In the genomic region with DNA sequence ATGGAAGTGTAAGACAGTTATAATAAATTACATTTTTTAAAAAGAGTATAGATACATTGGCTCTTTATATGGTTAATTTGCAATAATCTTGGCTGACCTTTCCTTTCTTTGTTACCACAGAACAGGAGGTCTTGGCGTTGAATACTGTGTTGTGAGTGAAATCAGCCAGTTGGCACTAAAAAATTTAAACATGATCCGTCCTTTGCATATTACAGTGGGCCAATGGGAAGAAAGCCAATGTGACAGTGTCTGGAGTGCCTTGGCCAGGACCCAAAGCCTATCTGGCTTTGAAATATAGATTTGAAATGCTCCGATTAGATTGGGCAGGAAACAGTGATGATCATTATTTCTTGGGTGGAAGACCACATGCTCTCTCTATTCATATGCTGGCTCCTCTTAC, we compare ENCODE assay signal across 17 cellular contexts.
"Had no signal": no experiment of that assay in that cellular context is flagged by ENCODE, and none has a peak within 500 bp of the region (broad histone marks: within the 10 kb centered on the region; RNA-seq: fewer than 3 reads in every experiment).

No MANE protein-coding gene starts in this region.

- H3K9me3 ChIP-seq: left ventricle myocardium inferior, upper lobe of right lung had no signal

- H3K27me3 ChIP-seq: upper lobe of right lung had no signal

- DNase-seq: activated CD4-positive, alpha-beta memory T cell treated with anti-CD3 and anti-CD28 coated beads for 36 hours; activated CD4-positive, alpha-beta T cell treated with anti-CD3 and anti-CD28 coated beads for 48 hours; activated effector memory CD4-positive, alpha-beta T cell treated with Interleukin-2 at 50 U/mL for 16 hours; activated naive CD4-positive, alpha-beta T cell treated with anti-CD3 and anti-CD28 coated beads for 36 hours; activated naive CD8-positive, alpha-beta T cell treated with anti-CD3 and anti-CD28 coated beads, Interleukin-2, amount 10 ng/mL, durations not matched to agents 7 days and 5 days; activated T-cell treated with anti-CD3 and anti-CD28 coated beads, Interleukin-2, amount 50 U/mL, for 72 hours; amniotic stem cell; effector CD8-positive, alpha-beta T cell; erythroblast; glutamatergic neuron; hippocampal formation; left ventricle myocardium inferior; naive thymus-derived CD8-positive, alpha-beta T cell; retina; stimulated activated CD4-positive, alpha-beta T cell treated with anti-CD3 and anti-CD28 coated beads, Interleukin-4, amount 100 ng/mL, for 24 hours; stimulated activated naive CD8-positive, alpha-beta T cell treated with anti-CD3 and anti-CD28 coated beads, Interleukin-15, Interleukin-2, amounts not matched to agents 100 U/mL and 50 U/mL, for 24 hours; upper lobe of right lung had no signal

- ATAC-seq: activated T-cell treated with anti-CD3 and anti-CD28 coated beads, Interleukin-2, amount 50 U/mL, for 72 hours; naive thymus-derived CD8-positive, alpha-beta T cell; stimulated activated naive CD8-positive, alpha-beta T cell treated with anti-CD3 and anti-CD28 coated beads, Interleukin-15, Interleukin-2, amounts not matched to agents 100 U/mL and 50 U/mL, for 24 hours; upper lobe of right lung had no signal

- H3K4me3 ChIP-seq: left ventricle myocardium inferior, upper lobe of right lung had no signal

- H3K36me3 ChIP-seq: left ventricle myocardium inferior, upper lobe of right lung had no signal

- H3K4me1 ChIP-seq: left ventricle myocardium inferior, upper lobe of right lung had no signal

- H3K27ac ChIP-seq: left ventricle myocardium inferior, upper lobe of right lung had no signal
